31 cellular contexts compared by ENCODE assay signal in the genomic region with DNA sequence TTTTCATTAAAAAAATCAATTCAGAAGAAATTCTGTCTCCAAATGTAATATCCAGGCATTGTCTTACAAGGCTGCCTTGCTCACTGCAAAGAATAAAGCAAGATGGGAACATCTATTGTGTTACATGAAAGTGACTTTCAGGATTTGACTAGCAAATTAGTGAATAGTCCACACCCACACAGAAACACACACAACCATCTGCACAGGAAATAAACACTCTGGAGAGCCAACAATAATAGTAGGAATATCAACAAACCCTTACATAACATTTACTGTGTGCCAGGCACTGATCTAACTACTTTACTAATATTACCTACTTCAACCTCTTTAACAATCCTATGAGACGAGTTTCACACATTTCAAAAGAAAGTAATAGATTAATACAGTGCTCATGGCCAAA. TPM values are rescaled to one million over a fixed set of nuclear protein-coding genes. Genes with fewer than 3 reads are reported as not detected.
DNase-seq lines count a peak whose midpoint lies in the region; ATAC-seq, FAIRE-seq and TF ChIP-seq lines count a peak whose summit lies in the region.
"Had no signal": no experiment of that assay in that cellular context is flagged by ENCODE, and none has a peak within 500 bp of the region (broad histone marks: within the 10 kb centered on the region; RNA-seq: fewer than 3 reads in every experiment).

No MANE protein-coding gene starts in this region.

- no peak for FAIRE-seq in bronchial epithelial cell (lab: Jason Lieb, UNC)
- FAIRE-seq: HepG2 had no signal

- ATAC-seq in gastrocnemius medialis: peak; percentile 73 to 78
- ATAC-seq in HG02642 (IDR thresholded peaks at IDR 0.05; ENCODE audit: poor library complexity, unreplicated experiment): no peak
- ATAC-seq in stimulated activated effector memory CD8-positive, alpha-beta T cell treated with anti-CD3 and anti-CD28 coated beads, Interleukin-12 subunit alpha, Interleukin-12 subunit beta, amount 100 ng/mL, for 72 hours: no peak
- ATAC-seq: activated CD4-positive, CD25-positive, alpha-beta regulatory T cell treated with anti-CD3 and anti-CD28 coated beads, Interleukin-2, amount 50 U/mL, for 24 hours; activated CD8-positive, alpha-beta memory T cell treated with anti-CD3 and anti-CD28 coated beads, Interleukin-2, amount 10 ng/mL, durations not matched to agents 7 days and 5 days; effector memory CD8-positive, alpha-beta T cell; HepG2; left colon; stimulated activated naive B cell treated with anti-CD40 and anti-IgM and Interleukin-4, amounts not matched to agents 10 μg/mL and 1 μg/mL and 100 μg/mL, for 72 hours had no signal

- H3K27me3 ChIP-seq in bronchial epithelial cell (ENCODE audit: control insufficient read depth, insufficient read depth, low read length): no peaks in the 10 kb centered on the region
- no peaks in the 10 kb centered on the region for H3K27me3 ChIP-seq in gastrocnemius medialis
- H3K27me3 ChIP-seq: colonic mucosa had no signal

- H3K27ac ChIP-seq in gastrocnemius medialis: peak overlapping the region in 2 of 4 donors; percentile 25 to 51
- H3K27ac ChIP-seq: colonic mucosa, GM23248, skin epidermis had no signal

- H3K36me3 ChIP-seq in bronchial epithelial cell (ENCODE audit: control insufficient read depth, insufficient read depth, low read length): no peaks in the 10 kb centered on the region
- H3K36me3 ChIP-seq in gastrocnemius medialis: no peaks in the 10 kb centered on the region
- H3K36me3 ChIP-seq: colonic mucosa had no signal

- no peak overlapping the region for H3K27ac Mint-ChIP-seq in stimulated activated effector memory CD8-positive, alpha-beta T cell treated with anti-CD3 and anti-CD28 coated beads, Interleukin-12 subunit alpha, Interleukin-12 subunit beta, amount 100 ng/mL, for 72 hours
- H3K27ac Mint-ChIP-seq: activated CD8-positive, alpha-beta memory T cell treated with anti-CD3 and anti-CD28 coated beads, Interleukin-2, amount 10 ng/mL, durations not matched to agents 7 days and 5 days; activated naive CD4-positive, alpha-beta T cell treated with anti-CD3 and anti-CD28 coated beads, Interleukin-2, amount 10 ng/mL, durations not matched to agents 7 days and 5 days; CD14-positive monocyte; effector memory CD8-positive, alpha-beta T cell; nephron; stimulated activated naive B cell treated with anti-CD40 and anti-IgM and Interleukin-4, amounts not matched to agents 10 μg/mL and 1 μg/mL and 100 μg/mL, for 72 hours; T-helper 1 cell treated with Interleukin-12 subunit alpha and Interleukin-12 subunit beta and Interleukin-4 antibody, amounts not matched to agents 30 μg/mL and 1 μg/mL, for 36 hours had no signal

- H3K9me3 Mint-ChIP-seq in stimulated activated effector memory CD8-positive, alpha-beta T cell treated with anti-CD3 and anti-CD28 coated beads, Interleukin-12 subunit alpha, Interleukin-12 subunit beta, amount 100 ng/mL, for 72 hours: peaks cover 4% of the 10 kb centered on the region
- H3K9me3 Mint-ChIP-seq: nephron; stimulated activated naive B cell treated with anti-CD40 and anti-IgM and Interleukin-4, amounts not matched to agents 10 μg/mL and 1 μg/mL and 100 μg/mL, for 72 hours had no signal

- no peak overlapping the region for H3K4me3 Mint-ChIP-seq in stimulated activated effector memory CD8-positive, alpha-beta T cell treated with anti-CD3 and anti-CD28 coated beads, Interleukin-12 subunit alpha, Interleukin-12 subunit beta, amount 100 ng/mL, for 72 hours
- H3K4me3 Mint-ChIP-seq: activated CD8-positive, alpha-beta memory T cell treated with anti-CD3 and anti-CD28 coated beads, Interleukin-2, amount 10 ng/mL, durations not matched to agents 7 days and 5 days; activated naive CD4-positive, alpha-beta T cell treated with anti-CD3 and anti-CD28 coated beads, Interleukin-2, amount 10 ng/mL, durations not matched to agents 7 days and 5 days; CD14-positive monocyte; effector memory CD8-positive, alpha-beta T cell; nephron; stimulated activated naive B cell treated with anti-CD40 and anti-IgM and Interleukin-4, amounts not matched to agents 10 μg/mL and 1 μg/mL and 100 μg/mL, for 72 hours; T-helper 1 cell treated with Interleukin-12 subunit alpha and Interleukin-12 subunit beta and Interleukin-4 antibody, amounts not matched to agents 30 μg/mL and 1 μg/mL, for 36 hours had no signal

- H3K4me1 ChIP-seq in gastrocnemius medialis: peaks cover 0 to 18% of the 10 kb centered on the region in 2 donors
- H3K4me1 ChIP-seq: colonic mucosa had no signal

- intact Hi-C loops in gastrocnemius medialis (cut with DNase I; ENCODE audit: low total_unique reads): no loop called here

- no peak for TF ChIP-seq CTCF in bronchial epithelial cell (IDR thresholded peaks at IDR 0.05; ENCODE audit: insufficient read depth, low read length, severe bottlenecking)
- no peak for TF ChIP-seq CTCF in fibroblast of villous mesenchyme (IDR thresholded peaks at IDR 0.05; ENCODE audit: insufficient read depth, low read depth, low read length)
- no peak for TF ChIP-seq CTCF in gastrocnemius medialis (IDR thresholded peaks at IDR 0.05 in 4 of 5, conservative IDR thresholded peaks at IDR 0.05 in 1 of 5)

- H3K9me3 ChIP-seq in gastrocnemius medialis: no peaks in the 10 kb centered on the region
- H3K9me3 ChIP-seq: colonic mucosa, SK-N-SH had no signal

- TF ChIP-seq POLR2A in gastrocnemius medialis (IDR thresholded peaks at IDR 0.05): no peak

- H3K4me1 Mint-ChIP-seq in stimulated activated effector memory CD8-positive, alpha-beta T cell treated with anti-CD3 and anti-CD28 coated beads, Interleukin-12 subunit alpha, Interleukin-12 subunit beta, amount 100 ng/mL, for 72 hours: no peaks in the 10 kb centered on the region
- H3K4me1 Mint-ChIP-seq: activated CD8-positive, alpha-beta memory T cell treated with anti-CD3 and anti-CD28 coated beads, Interleukin-2, amount 10 ng/mL, durations not matched to agents 7 days and 5 days; activated naive CD4-positive, alpha-beta T cell treated with anti-CD3 and anti-CD28 coated beads, Interleukin-2, amount 10 ng/mL, durations not matched to agents 7 days and 5 days; CD14-positive monocyte; nephron; stimulated activated naive B cell treated with anti-CD40 and anti-IgM and Interleukin-4, amounts not matched to agents 10 μg/mL and 1 μg/mL and 100 μg/mL, for 72 hours had no signal

- H3K36me3 Mint-ChIP-seq in stimulated activated effector memory CD8-positive, alpha-beta T cell treated with anti-CD3 and anti-CD28 coated beads, Interleukin-12 subunit alpha, Interleukin-12 subunit beta, amount 100 ng/mL, for 72 hours: no peaks in the 10 kb centered on the region
- H3K36me3 Mint-ChIP-seq: activated CD8-positive, alpha-beta memory T cell treated with anti-CD3 and anti-CD28 coated beads, Interleukin-2, amount 10 ng/mL, durations not matched to agents 7 days and 5 days; activated naive CD4-positive, alpha-beta T cell treated with anti-CD3 and anti-CD28 coated beads, Interleukin-2, amount 10 ng/mL, durations not matched to agents 7 days and 5 days; CD14-positive monocyte; stimulated activated naive B cell treated with anti-CD40 and anti-IgM and Interleukin-4, amounts not matched to agents 10 μg/mL and 1 μg/mL and 100 μg/mL, for 72 hours had no signal

- in situ Hi-C loops in gastrocnemius medialis (cut with MboI; ENCODE audit: low sequenced_read_pairs in 4 of 4): no loop called here

- peak; percentile 26 for DNase-seq in NCI-H1436 (lab: John Stamatoyannopoulos, UW)
- DNase-seq in NCI-H1436 treated with DMSO at 0.1 percent for 48 hours (lab: John Stamatoyannopoulos, UW): no peak
- DNase-seq in bronchial epithelial cell (ENCODE audit: low read depth): peak; percentile 34
- DNase-seq in fibroblast of villous mesenchyme (ENCODE audit: low read depth): peak; percentile 1
- DNase-seq in gastrocnemius medialis: no peak
- no peak for DNase-seq in stimulated activated effector memory CD8-positive, alpha-beta T cell treated with anti-CD3 and anti-CD28 coated beads, Interleukin-12 subunit alpha, Interleukin-12 subunit beta, amount 100 ng/mL, for 72 hours (ENCODE audit: low spot score in 2 of 2)
- no peak for DNase-seq in activated CD8-positive, alpha-beta memory T cell treated with anti-CD3 and anti-CD28 coated beads, Interleukin-2, amount 50 U/mL, for 48 hours
- DNase-seq: 8988T; activated CD4-positive, alpha-beta T cell treated with anti-CD3 and anti-CD28 coated beads, Interleukin-2, amount 50 U/mL, for 4 hours; activated CD8-positive, alpha-beta memory T cell treated with anti-CD3 and anti-CD28 coated beads, Interleukin-2, amount 10 ng/mL, durations not matched to agents 7 days and 5 days; activated naive CD4-positive, alpha-beta T cell treated with anti-CD3 and anti-CD28 coated beads, Interleukin-2, amount 10 ng/mL, durations not matched to agents 7 days and 5 days; activated T-cell treated with anti-CD3 and anti-CD28 coated beads, Interleukin-2, amount 50 U/mL, for 48 hours; amniotic stem cell; colonic mucosa; effector memory CD8-positive, alpha-beta T cell; GM23248; hypothalamus; left colon; NCI-H2171; NCI-H510A; NK-92 treated with Interleukin-12 subunit alpha and Interleukin-12 subunit beta, amount 100 ng/mL, for 24 hours; SK-N-SH; stimulated activated naive B cell treated with anti-CD40 and anti-IgM and Interleukin-4, amounts not matched to agents 10 μg/mL and 1 μg/mL and 100 μg/mL, for 72 hours had no signal

- no peak overlapping the region for H3K4me3 ChIP-seq in bronchial epithelial cell (ENCODE audit: low read depth, low read length)
- no peak overlapping the region for H3K4me3 ChIP-seq in fibroblast of villous mesenchyme (ENCODE audit: low read depth, low read length)
- H3K4me3 ChIP-seq in gastrocnemius medialis: no peak overlapping the region
- H3K4me3 ChIP-seq: colonic mucosa, GM23248, skin epidermis had no signal

RNA-seq across cellular contexts. Expression of a gene that starts 28.9 kb away (rescaled TPM):
- under 0.01 TPM in 1 of 2 replicates, not detected in the other for total RNA-seq in bronchial epithelial cell
- total RNA-seq in fibroblast of villous mesenchyme: 0.64 and 1.7 TPM in 2 replicates
- total RNA-seq in gastrocnemius medialis: 1 to 10 TPM in 2 of 4 donors, under 1 TPM in 2; 0.41 to 5.0 (median 1.6) TPM
- total RNA-seq: activated CD8-positive, alpha-beta memory T cell treated with anti-CD3 and anti-CD28 coated beads, Interleukin-2, amount 10 ng/mL, durations not matched to agents 7 days and 5 days; Daoy; HepG2 had no signal

Comparison
In these comparisons a context has a peak if more than half of its experiments do, and no peak if none do; other contexts are left out.
1. DNase-seq: peak in NCI-H1436 (single experiment), bronchial epithelial cell (single experiment) and fibroblast of villous mesenchyme (single experiment); none in NCI-H1436 treated with DMSO at 0.1 percent for 48 hours (single experiment), gastrocnemius medialis (0 of 2), stimulated activated effector memory CD8-positive, alpha-beta T cell treated with anti-CD3 and anti-CD28 coated beads, Interleukin-12 subunit alpha, Interleukin-12 subunit beta, amount 100 ng/mL, for 72 hours (0 of 2) and activated CD8-positive, alpha-beta memory T cell treated with anti-CD3 and anti-CD28 coated beads, Interleukin-2, amount 50 U/mL, for 48 hours (single experiment).
2. ATAC-seq: peak in gastrocnemius medialis (2 of 2); none in HG02642 (single experiment) and stimulated activated effector memory CD8-positive, alpha-beta T cell treated with anti-CD3 and anti-CD28 coated beads, Interleukin-12 subunit alpha, Interleukin-12 subunit beta, amount 100 ng/mL, for 72 hours (single experiment).